ENCODE assay signal across 7 cellular contexts in genomic region chr11:60914620-60915249, GRCh38. TPM values are rescaled to one million over a fixed set of nuclear protein-coding genes. Genes with fewer than 3 reads are reported as not detected.
DNase-seq lines count a peak whose midpoint lies in the region; ATAC-seq and TF ChIP-seq lines count a peak whose summit lies in the region.

No MANE protein-coding gene starts in this region.

- no peaks in the 10 kb centered on the region for H3K27me3 ChIP-seq in left lung
- H3K27me3 ChIP-seq in subcutaneous abdominal adipose tissue (ENCODE audit: control insufficient read depth in 5 of 5, insufficient read depth in 4 of 5, low read length in 5 of 5) = no peaks in the 10 kb centered on the region

- CTCF ChIA-PET in T-cell (lab: Charles Lee) = interaction anchor here (0.7 to 2.6 kb wide), 15 partner anchors 9 to 273 kb away, joined by 3 to 16 read pairs (median 4); partner anchors contain the start of genes CD6 (in 1 of the 2) and TMEM132A (in 1 of the 2)

- no peaks in the 10 kb centered on the region for H3K9me3 Mint-ChIP-seq in T-cell
- H3K9me3 Mint-ChIP-seq in central memory CD8-positive, alpha-beta T cell = no peaks in the 10 kb centered on the region

- H3K27me3 Mint-ChIP-seq in T-cell = no peaks in the 10 kb centered on the region
- no peaks in the 10 kb centered on the region for H3K27me3 Mint-ChIP-seq in central memory CD8-positive, alpha-beta T cell

- DNase-seq in GM13977 (ENCODE audit: low spot score) = peak; percentile 57
- DNase-seq in T-cell = peak in 17 of 34 experiments; percentile 16 to 42 (median 29)
- no peak for DNase-seq in central memory CD8-positive, alpha-beta T cell (ENCODE audit: low spot score in 2 of 2)
- peak in 1 of 2 donors; percentile 86 for DNase-seq in left lung
- no peak for DNase-seq in OCI-M2 (lab: John Stamatoyannopoulos, UW; ENCODE audit: unreplicated experiment)

- H3K36me3 ChIP-seq in left lung (peaks cover 0 to 3% of the 10 kb centered on the region in 2 donors), subcutaneous abdominal adipose tissue (ENCODE audit: control insufficient read depth in 5 of 5, insufficient read depth in 5 of 5, low read length in 5 of 5) (peaks cover 0 to 3% (median 2%) of the 10 kb centered on the region in 5 donors)

- in situ Hi-C loops in GM13977 (cut with MboI; ENCODE audit: low pct_unique_long_range_greater_than_20kb, low sequenced_read_pairs, unreplicated experiment) = no loop called here

- H3K4me3 ChIP-seq in left lung (peak overlapping the region; percentile 73 to 74), subcutaneous abdominal adipose tissue (ENCODE audit: low read depth in 1 of 5, low read length in 5 of 5) (peak overlapping the region; percentile 76 to 92 (median 81))

- H3K4me1 ChIP-seq in left lung (peaks cover 15 to 67% of the 10 kb centered on the region in 2 donors), subcutaneous abdominal adipose tissue (ENCODE audit: control insufficient read depth in 5 of 5, insufficient read depth in 5 of 5, low read length in 5 of 5) (peaks cover 18 to 75% (median 66%) of the 10 kb centered on the region in 5 donors)

- peak overlapping the region; percentile 97 to 98 (median 98) for H3K4me3 Mint-ChIP-seq in T-cell
- H3K4me3 Mint-ChIP-seq in central memory CD8-positive, alpha-beta T cell = peak overlapping the region; percentile 95

- peak overlapping the region; percentile 88 to 91 for H3K27ac Mint-ChIP-seq in T-cell
- H3K27ac Mint-ChIP-seq in central memory CD8-positive, alpha-beta T cell (ENCODE audit: low read depth) = peak overlapping the region; percentile 95

- H3K9me3 ChIP-seq in left lung (no peaks in the 10 kb centered on the region), subcutaneous abdominal adipose tissue (ENCODE audit: control insufficient read depth in 5 of 5, low read length in 5 of 5) (no peaks in the 10 kb centered on the region)

- peak; percentile 3 for ATAC-seq in HG03045 (IDR thresholded peaks at IDR 0.05; ENCODE audit: unreplicated experiment)
- ATAC-seq in T-cell (replicated peaks in 1 of 4) = peak; percentile 15 to 38 (median 30)
- no peak for ATAC-seq in central memory CD8-positive, alpha-beta T cell (replicated peaks; ENCODE audit: extremely low read depth, poor library complexity, severe bottlenecking)
- peak; percentile 51 for ATAC-seq in left lung

- peak overlapping the region; percentile 88 to 94 for H3K27ac ChIP-seq in left lung
- peak overlapping the region; percentile 94 for H3K27ac ChIP-seq in subcutaneous abdominal adipose tissue (ENCODE audit: low read depth, low read length)

- peak overlapping the region; percentile 79 to 96 (median 94) for H3K9ac ChIP-seq in subcutaneous abdominal adipose tissue (ENCODE audit: low read length in 5 of 5)

- TF ChIP-seq CTCF in GM13977 (IDR thresholded peaks at IDR 0.05; ENCODE audit: extremely low read depth, insufficient read depth, missing control alignments) (no peak), left lung (IDR thresholded peaks at IDR 0.05) (no peak)

- intact Hi-C loops in left lung (cut with DNase I) = no loop called here

- H3K36me3 Mint-ChIP-seq in T-cell = peaks cover 9% of the 10 kb centered on the region
- peaks cover 19% of the 10 kb centered on the region for H3K36me3 Mint-ChIP-seq in central memory CD8-positive, alpha-beta T cell (ENCODE audit: insufficient read depth)

- POLR2A ChIA-PET in T-cell (lab: Charles Lee) = interaction anchor here in 1 of 2 donors (1.1 kb wide), 1 partner anchor 1298 kb away, joined by 3 read pairs; no protein-coding TSS in a partner anchor

- peaks cover 61 to 71% (median 65%) of the 10 kb centered on the region in 3 donors for H3K4me1 Mint-ChIP-seq in T-cell
- H3K4me1 Mint-ChIP-seq in central memory CD8-positive, alpha-beta T cell = peaks cover 61% of the 10 kb centered on the region

RNA-seq across cellular contexts. Expression of gene TMEM109, which starts 0.8 kb away (rescaled TPM):
- total RNA-seq in T-cell = 10 to 100 TPM; 55.6 to 82.1 (median 71.8) TPM
- total RNA-seq in left lung = 100 to 1,000 TPM; 105 to 130 TPM

RNA-seq across cellular contexts. Expression of gene PRPF19, which starts 8.3 kb away (rescaled TPM):
- total RNA-seq in T-cell = 100 to 1,000 TPM in 2 of 5 donors, 10 to 100 TPM in 3; 81.7 to 106 (median 96.9) TPM
- total RNA-seq in left lung = 10 to 100 TPM; 49.1 to 76.8 TPM

RNA-seq across cellular contexts. Expression of gene TMEM132A, which starts 9.5 kb away (rescaled TPM):
- total RNA-seq in T-cell = 1 to 10 TPM in 2 of 5 donors, under 1 TPM in 1, not detected in 2; 0.23 to 1.6 (median 1.2) TPM
- total RNA-seq in left lung = 10 to 100 TPM; 12.3 to 37.1 TPM

RNA-seq across cellular contexts. Expression of gene SLC15A3, which starts 37.2 kb away (rescaled TPM):
- 10 to 100 TPM in 1 of 5 donors, 1 to 10 TPM in 4; 5.4 to 12.2 (median 6.7) TPM for total RNA-seq in T-cell
- 10 to 100 TPM; 60.4 to 96.4 TPM for total RNA-seq in left lung

RNA-seq across cellular contexts. Expression of gene ZP1, which starts 47.4 kb away (rescaled TPM):
- total RNA-seq in T-cell (1 to 10 TPM in 1 of 5 donors, under 1 TPM in 1, not detected in 3; 0.20 to 1.0 TPM), left lung (not detected)

Comparison
In these comparisons a context has a peak if more than half of its experiments do, and no peak if none do; other contexts are left out.
1. RNA of gene TMEM132A, which starts 9.5 kb away (total RNA-seq): 12.3 to 37.1 TPM in left lung; 0.23 to 1.6 TPM in T-cell; every median in the first group is over 4 times any median in the second.